Comparison of ENCODE assay signal across 10 cellular contexts in genomic region chr9:113012492-113012891, GRCh38. TPM values are rescaled to one million over a fixed set of nuclear protein-coding genes. Genes with fewer than 3 reads are reported as not detected.
A peak's percentile ranks its signal among the peaks of the same experiment; 100 is the strongest.
DNase-seq lines count a peak whose midpoint lies in the region; ATAC-seq and TF ChIP-seq lines count a peak whose summit lies in the region.
"Had no signal": no experiment of that assay in that cellular context is flagged by ENCODE, and none has a peak within 500 bp of the region (broad histone marks: within the 10 kb centered on the region; RNA-seq: fewer than 3 reads in every experiment).

No MANE protein-coding gene starts in this region.

- CTCF ChIA-PET in PC-3 (lab: Charles Lee): no interaction called here

- H3K27ac ChIP-seq in GM23338 (ENCODE audit: low read depth) (no peak overlapping the region), VCaP (peak overlapping the region; percentile 48; the same call in 1 of the 2 replicates), PC-3 (ENCODE audit: low read length) (no peak overlapping the region)

- no peaks in the 10 kb centered on the region for H3K9me3 ChIP-seq in PC-3 (ENCODE audit: low read length)

- no peaks in the 10 kb centered on the region for H4K20me1 ChIP-seq in GM23338 (replicated peaks; ENCODE audit: insufficient read depth)
- H4K20me1 ChIP-seq in PC-3 (ENCODE audit: low read length): no peaks in the 10 kb centered on the region

- ATAC-seq in GM23338: peak; percentile 17; the same call in 1 of the 3 replicates
- no peak for ATAC-seq in PC-3
- no peak for ATAC-seq in HG03025 (IDR thresholded peaks at IDR 0.05; ENCODE audit: low FRiP score, unreplicated experiment)

- POLR2A ChIA-PET in PC-3 (lab: Charles Lee; ENCODE audit: unreplicated experiment): no interaction called here

- H3K9me2 ChIP-seq in GM23338 (ENCODE audit: insufficient read depth) (0 out of 2 replicates have a peak, but pooled peaks cover 2% of the 10 kb centered on the region), PC-3 (replicated peaks; ENCODE audit: low read length) (no peaks in the 10 kb centered on the region)

- no peaks in the 10 kb centered on the region for H3K36me3 ChIP-seq in GM23338 (ENCODE audit: insufficient read depth)
- H3K36me3 ChIP-seq in PC-3 (ENCODE audit: low read depth, low read length): no peaks in the 10 kb centered on the region

- H3K4me1 ChIP-seq in GM23338 (ENCODE audit: insufficient read depth): peaks cover 5% of the 10 kb centered on the region; the same call in 1 of the 2 replicates
- no peaks in the 10 kb centered on the region for H3K4me1 ChIP-seq in PC-3 (ENCODE audit: insufficient read depth, low read length)

- peak; percentile 24 for DNase-seq in GM23338 (ENCODE audit: low spot score)
- peak; percentile 3 for DNase-seq in globus pallidus (ENCODE audit: low spot score)
- no peak for DNase-seq in retinal pigment epithelial cell (ENCODE audit: low read depth)
- DNase-seq in stimulated activated CD4-positive, alpha-beta T cell treated with anti-CD3 and anti-CD28 coated beads, Interleukin-4, amount 100 ng/mL, for 4 hours: no peak
- no peak for DNase-seq in PC-3
- DNase-seq in mesenteric fat pad (ENCODE audit: low spot score): no peak

- TF ChIP-seq CTCF in GM23338 (conservative IDR thresholded peaks at IDR 0.05; ENCODE audit: low read depth in 2 of 2) (no peak), VCaP (conservative IDR thresholded peaks at IDR 0.05) (no peak), retinal pigment epithelial cell (conservative IDR thresholded peaks at IDR 0.05; ENCODE audit: low read depth, low read length) (no peak), PC-3 (conservative IDR thresholded peaks at IDR 0.05; ENCODE audit: low read depth, low read length) (no peak)

- H3K4me3 ChIP-seq in GM23338 (peak overlapping the region; percentile 66), retinal pigment epithelial cell (ENCODE audit: low read length) (peak overlapping the region; percentile 65), PC-3 (ENCODE audit: low read length) (no peak overlapping the region)

- H3K27me3 ChIP-seq in GM23338 (ENCODE audit: insufficient read depth) (no peaks in the 10 kb centered on the region), PC-3 (ENCODE audit: low read length) (no peaks in the 10 kb centered on the region)

- H3K79me2 ChIP-seq in GM23338 (replicated peaks; ENCODE audit: insufficient read depth) (no peaks in the 10 kb centered on the region; the same call in 1 of the 2 replicates), PC-3 (ENCODE audit: low read length) (no peaks in the 10 kb centered on the region)

- no TSS peak for BruUV-seq in PC-3 (replicated peaks; lab: Mats Ljungman, UMichigan)

- H3K27ac Mint-ChIP-seq in GM23338: no peak overlapping the region
- H3K27ac Mint-ChIP-seq: activated T-helper 2 cell treated with anti-CD3 and anti-CD28 coated beads, Interferon-gamma antibody, Interleukin-2, Interleukin-4, amounts not matched to agents 10 μg/mL and 5 μg/mL and 100 μg/mL, durations not matched to agents 14 hours and 24 hours and 36 hours; T-helper 2 cell treated with Interferon-gamma antibody and Interleukin-4, amounts not matched to agents 5 μg/mL and 100 μg/mL, for 36 hours had no signal

- intact Hi-C loops in PC-3 (cut with micrococcal nuclease): no loop called here

- H2AFZ ChIP-seq in GM23338 (peak overlapping the region; percentile 23; the same call in 1 of the 2 replicates), PC-3 (ENCODE audit: low read length) (no peak overlapping the region)

- H3F3A ChIP-seq in GM23338 (replicated peaks; ENCODE audit: low read depth) (no peaks in the 10 kb centered on the region), PC-3 (ENCODE audit: low read length, unreplicated experiment) (no peaks in the 10 kb centered on the region)

- peaks cover 53% of the 10 kb centered on the region for H3K9me3 Mint-ChIP-seq in GM23338

- H3K36me3 Mint-ChIP-seq in GM23338 (ENCODE audit: low read depth): peaks cover 39% of the 10 kb centered on the region

- H3K4me3 Mint-ChIP-seq in GM23338: peak overlapping the region; percentile 94

- peaks cover 2% of the 10 kb centered on the region for H3K27me3 Mint-ChIP-seq in GM23338 (ENCODE audit: insufficient read depth, low read depth, poor library complexity)

- H3K9ac ChIP-seq in PC-3 (ENCODE audit: low read length): no peak overlapping the region

- H3K4me1 Mint-ChIP-seq in GM23338: peaks cover 5% of the 10 kb centered on the region; the same call in 2 of the 3 replicates

- peak overlapping the region; percentile 76 for H3K4me2 ChIP-seq in GM23338
- H3K4me2 ChIP-seq in PC-3 (ENCODE audit: low read length): no peak overlapping the region

TF ChIP-seq in GM23338, 12 proteins besides CTCF, POLR2A, EP300 and RAD21 (continues in another document):
- TF ChIP-seq ZNF462 (CRISPR knock-in tag; IDR thresholded peaks at IDR 0.05): no peak
- TF ChIP-seq EZH2 (IDR thresholded peaks at IDR 0.05; ENCODE audit: low read depth, unreplicated experiment): no peak
- TF ChIP-seq ZNF114 (CRISPR knock-in tag; IDR thresholded peaks at IDR 0.05): no peak
- no peak for TF ChIP-seq ZNF331 (CRISPR knock-in tag; IDR thresholded peaks at IDR 0.05; ENCODE audit: low read depth)
- TF ChIP-seq NANOG (IDR thresholded peaks at IDR 0.05; ENCODE audit: borderline replicate concordance): no peak
- no peak for TF ChIP-seq CREB1 (CRISPR knock-in tag; IDR thresholded peaks at IDR 0.05; ENCODE audit: low read depth)
- no peak for TF ChIP-seq STAT1 (IDR thresholded peaks at IDR 0.05; ENCODE audit: unreplicated experiment)
- no peak for TF ChIP-seq EZH2phosphoT487 (IDR thresholded peaks at IDR 0.05; ENCODE audit: unreplicated experiment)
- no peak for TF ChIP-seq POLR2AphosphoS5 (IDR thresholded peaks at IDR 0.05; ENCODE audit: low read depth)

RNA-seq across cellular contexts. Expression of gene ZNF883, which starts 0.5 kb away (rescaled TPM):
- total RNA-seq in GM23338 (2014; rRNA removed; shearing (Covaris generic)): 11.8 and 44.4 TPM in 2 replicates
- 25.1 and 26.8 TPM in 2 replicates for polyA plus RNA-seq in GM23338 (2016; fragmentation: Nextera tagmentation; extraction: Ambion mirVana)
- total RNA-seq in PC-3 (2014; rRNA removed) (not detected in 2 replicates), mesenteric fat pad (2.5 TPM)

RNA-seq across cellular contexts. Expression of gene ZFP37, which starts 44.0 kb away (rescaled TPM):
- total RNA-seq in GM23338 (2014; rRNA removed; shearing (Covaris generic)): 5.0 and 5.6 TPM in 2 replicates
- 1.5 and 2.3 TPM in 2 replicates for polyA plus RNA-seq in GM23338 (2016; fragmentation: Nextera tagmentation; extraction: Ambion mirVana)
- total RNA-seq in PC-3 (2014; rRNA removed) (not detected in 2 replicates), mesenteric fat pad (2.0 TPM)

Comparison
In these comparisons a context has a peak if more than half of its experiments do, and no peak if none do; other contexts are left out.
1. DNase-seq: peak in GM23338 (single experiment) and globus pallidus (single experiment); none in retinal pigment epithelial cell (single experiment), stimulated activated CD4-positive, alpha-beta T cell treated with anti-CD3 and anti-CD28 coated beads, Interleukin-4, amount 100 ng/mL, for 4 hours (0 of 2), PC-3 (single experiment) and mesenteric fat pad (single experiment).